1 cellular context compared by ENCODE assay signal in the genomic region with DNA sequence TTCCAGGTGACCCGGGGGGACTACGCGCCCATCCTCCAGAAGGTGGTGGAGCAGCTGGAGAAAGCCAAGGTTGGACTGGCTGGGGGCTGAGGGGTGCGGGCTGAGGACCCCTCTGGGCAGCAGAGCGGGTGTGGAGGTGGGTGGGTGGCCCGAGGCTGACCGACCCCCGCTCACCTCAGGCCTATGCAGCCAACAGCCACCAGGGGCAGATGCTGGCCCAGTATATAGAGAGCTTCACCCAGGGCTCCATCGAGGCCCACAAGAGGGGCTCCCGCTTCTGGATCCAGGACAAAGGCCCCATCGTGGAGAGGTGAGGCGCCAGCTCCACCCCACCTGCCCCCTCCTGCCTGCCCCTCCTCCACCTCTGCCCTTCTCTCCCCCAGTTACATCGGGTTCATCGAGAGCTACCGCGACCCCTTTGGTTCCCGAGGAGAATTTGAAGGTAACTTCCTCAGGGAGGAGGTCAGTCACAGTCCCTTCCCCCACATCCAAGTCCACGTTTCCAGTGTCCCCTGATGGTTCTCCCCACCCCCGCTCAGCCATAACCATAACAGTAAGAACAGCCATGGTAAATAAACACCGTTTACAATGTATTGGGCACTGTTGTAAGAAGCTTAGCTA.
TF ChIP-seq lines count a peak whose summit lies in the region.

No MANE protein-coding gene starts in this region.

TF ChIP-seq in IMR-90, 13 proteins besides CTCF, POLR2A, EP300 and RAD21:
- TF ChIP-seq SMC3 (IDR thresholded peaks at IDR 0.05; ENCODE audit: low read depth, low read length) (no peak), RCOR1 (IDR thresholded peaks at IDR 0.05; ENCODE audit: insufficient replicate concordance, low read length) (no peak), FOS (IDR thresholded peaks at IDR 0.05; ENCODE audit: low read depth, low read length) (no peak), CEBPB (IDR thresholded peaks at IDR 0.05; ENCODE audit: low read depth, low read length) (no peak)
